In the genomic region with DNA sequence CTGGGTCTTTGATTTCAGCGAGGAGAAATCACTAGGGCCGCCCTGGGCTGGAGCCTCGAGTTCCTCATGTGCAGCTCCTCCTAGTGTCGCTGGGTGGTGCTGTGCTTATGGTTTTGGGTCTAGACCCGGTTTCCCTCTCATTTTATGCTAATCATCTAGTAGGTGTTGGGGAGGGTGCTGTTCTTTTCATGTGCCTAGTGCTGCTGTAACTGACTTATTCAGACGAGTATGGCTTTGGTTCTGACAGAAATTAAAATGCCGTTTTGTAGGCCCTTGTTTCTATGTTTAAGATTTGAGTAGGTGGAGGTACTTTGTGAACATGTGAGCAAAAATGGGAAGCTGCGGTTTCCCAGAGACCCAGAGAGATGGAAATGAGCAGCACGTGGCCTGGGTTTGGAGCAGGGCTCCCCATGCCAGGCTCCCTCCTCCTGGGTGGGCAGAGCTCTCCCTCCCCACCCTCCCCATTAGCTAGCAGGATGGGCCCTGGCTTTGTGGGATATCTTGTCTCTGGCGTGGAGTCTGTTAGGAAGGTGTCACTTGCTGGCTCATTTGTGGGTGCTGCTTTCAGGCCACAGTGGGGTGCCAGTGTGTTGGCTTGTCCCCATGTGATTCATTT, we compare ENCODE assay signal across 8 cellular contexts.
DNase-seq lines count a peak whose midpoint lies in the region; ATAC-seq lines count a peak whose summit lies in the region.

No MANE protein-coding gene starts in this region.

- DNase-seq in C1 segment of cervical spinal cord (lab: John Stamatoyannopoulos, UW) = peak in 9 of 14 donors; percentile 2 to 56 (median 24)
- peak; percentile 76 for DNase-seq in NCI-H2171 treated with DMSO at 0.1 percent for 48 hours (lab: John Stamatoyannopoulos, UW)
- DNase-seq in activated CD4-positive, alpha-beta T cell treated with anti-CD3 and anti-CD28 coated beads for 48 hours = peak; percentile 74
- peak; percentile 77 for DNase-seq in dermis blood vessel endothelial cell
- peak; percentile 81 for DNase-seq in medulla oblongata (ENCODE audit: extremely low spot score)
- DNase-seq in stimulated activated naive CD4-positive, alpha-beta T cell (lab: John Stamatoyannopoulos, UW) = peak in 5 of 6 experiments; percentile 6 to 48 (median 33)

- ATAC-seq in GM18909 (IDR thresholded peaks at IDR 0.05; ENCODE audit: poor library complexity, unreplicated experiment) = peak; percentile 92
- ATAC-seq in HG03108 (IDR thresholded peaks at IDR 0.05; ENCODE audit: unreplicated experiment) = peak; percentile 69

Comparison
In these comparisons a context has a peak if more than half of its experiments do, and no peak if none do; other contexts are left out.
1. Peak in every context shown above with its lines: DNase-seq and ATAC-seq.
2. DNase-seq: peak in every context shown above with its lines; median percentile 81 in medulla oblongata; 77 in dermis blood vessel endothelial cell; 76 in NCI-H2171 treated with DMSO at 0.1 percent for 48 hours; 74 in activated CD4-positive, alpha-beta T cell treated with anti-CD3 and anti-CD28 coated beads for 48 hours; 33 in stimulated activated naive CD4-positive, alpha-beta T cell; 24 in C1 segment of cervical spinal cord.